In genomic region chr9:127132375-127132774, GRCh38 we compare ENCODE assay signal across 1 cellular context.
TF ChIP-seq lines count a peak whose summit lies in the region.

No MANE protein-coding gene starts in this region.

TF ChIP-seq in SK-N-SH treated with all-trans-retinoic acid at 6 μM for 48 hours, 23 proteins besides CTCF, POLR2A, EP300 and RAD21 (continued from another document):
- TF ChIP-seq, protein P1, sequence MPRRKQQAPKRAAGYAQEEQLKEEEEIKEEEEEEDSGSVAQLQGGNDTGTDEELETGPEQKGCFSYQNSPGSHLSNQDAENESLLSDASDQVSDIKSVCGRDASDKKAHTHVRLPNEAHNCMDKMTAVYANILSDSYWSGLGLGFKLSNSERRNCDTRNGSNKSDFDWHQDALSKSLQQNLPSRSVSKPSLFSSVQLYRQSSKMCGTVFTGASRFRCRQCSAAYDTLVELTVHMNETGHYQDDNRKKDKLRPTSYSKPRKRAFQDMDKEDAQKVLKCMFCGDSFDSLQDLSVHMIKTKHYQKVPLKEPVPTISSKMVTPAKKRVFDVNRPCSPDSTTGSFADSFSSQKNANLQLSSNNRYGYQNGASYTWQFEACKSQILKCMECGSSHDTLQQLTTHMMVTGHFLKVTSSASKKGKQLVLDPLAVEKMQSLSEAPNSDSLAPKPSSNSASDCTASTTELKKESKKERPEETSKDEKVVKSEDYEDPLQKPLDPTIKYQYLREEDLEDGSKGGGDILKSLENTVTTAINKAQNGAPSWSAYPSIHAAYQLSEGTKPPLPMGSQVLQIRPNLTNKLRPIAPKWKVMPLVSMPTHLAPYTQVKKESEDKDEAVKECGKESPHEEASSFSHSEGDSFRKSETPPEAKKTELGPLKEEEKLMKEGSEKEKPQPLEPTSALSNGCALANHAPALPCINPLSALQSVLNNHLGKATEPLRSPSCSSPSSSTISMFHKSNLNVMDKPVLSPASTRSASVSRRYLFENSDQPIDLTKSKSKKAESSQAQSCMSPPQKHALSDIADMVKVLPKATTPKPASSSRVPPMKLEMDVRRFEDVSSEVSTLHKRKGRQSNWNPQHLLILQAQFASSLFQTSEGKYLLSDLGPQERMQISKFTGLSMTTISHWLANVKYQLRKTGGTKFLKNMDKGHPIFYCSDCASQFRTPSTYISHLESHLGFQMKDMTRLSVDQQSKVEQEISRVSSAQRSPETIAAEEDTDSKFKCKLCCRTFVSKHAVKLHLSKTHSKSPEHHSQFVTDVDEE (CRISPR knock-in tag; IDR thresholded peaks at IDR 0.05) = no peak
- TF ChIP-seq, protein P2, sequence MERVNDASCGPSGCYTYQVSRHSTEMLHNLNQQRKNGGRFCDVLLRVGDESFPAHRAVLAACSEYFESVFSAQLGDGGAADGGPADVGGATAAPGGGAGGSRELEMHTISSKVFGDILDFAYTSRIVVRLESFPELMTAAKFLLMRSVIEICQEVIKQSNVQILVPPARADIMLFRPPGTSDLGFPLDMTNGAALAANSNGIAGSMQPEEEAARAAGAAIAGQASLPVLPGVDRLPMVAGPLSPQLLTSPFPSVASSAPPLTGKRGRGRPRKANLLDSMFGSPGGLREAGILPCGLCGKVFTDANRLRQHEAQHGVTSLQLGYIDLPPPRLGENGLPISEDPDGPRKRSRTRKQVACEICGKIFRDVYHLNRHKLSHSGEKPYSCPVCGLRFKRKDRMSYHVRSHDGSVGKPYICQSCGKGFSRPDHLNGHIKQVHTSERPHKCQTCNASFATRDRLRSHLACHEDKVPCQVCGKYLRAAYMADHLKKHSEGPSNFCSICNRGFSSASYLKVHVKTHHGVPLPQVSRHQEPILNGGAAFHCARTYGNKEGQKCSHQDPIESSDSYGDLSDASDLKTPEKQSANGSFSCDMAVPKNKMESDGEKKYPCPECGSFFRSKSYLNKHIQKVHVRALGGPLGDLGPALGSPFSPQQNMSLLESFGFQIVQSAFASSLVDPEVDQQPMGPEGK (CRISPR knock-in tag; IDR thresholded peaks at IDR 0.05; ENCODE audit: borderline replicate concordance) = no peak
- no peak for TF ChIP-seq ARNTL (CRISPR knock-in tag; IDR thresholded peaks at IDR 0.05; ENCODE audit: borderline replicate concordance, low read depth)
- TF ChIP-seq ZNF8 (CRISPR knock-in tag; IDR thresholded peaks at IDR 0.05) = no peak
- no peak for TF ChIP-seq ESRRG (CRISPR knock-in tag; IDR thresholded peaks at IDR 0.05)
- TF ChIP-seq GLIS3 (CRISPR knock-in tag; IDR thresholded peaks at IDR 0.05) = no peak
TF ChIP-seq in SK-N-SH treated with all-trans-retinoic acid at 6 μM for 48 hours: peak in this region for 0.
